In genomic region chr15:67080118-67080899, GRCh38 we compare ENCODE assay signal across 8 cellular contexts. TPM values are rescaled to one million over a fixed set of nuclear protein-coding genes. Genes with fewer than 3 reads are reported as not detected.
DNase-seq lines count a peak whose midpoint lies in the region; ATAC-seq and TF ChIP-seq lines count a peak whose summit lies in the region.

No MANE protein-coding gene starts in this region.

- TF ChIP-seq CTCF in fibroblast of villous mesenchyme (IDR thresholded peaks at IDR 0.05; ENCODE audit: insufficient read depth, low read depth, low read length), result no peak
- no peak for TF ChIP-seq CTCF in gastrocnemius medialis (IDR thresholded peaks at IDR 0.05 in 4 of 5, conservative IDR thresholded peaks at IDR 0.05 in 1 of 5)
- TF ChIP-seq CTCF in Caco-2 (IDR thresholded peaks at IDR 0.05; ENCODE audit: insufficient read depth in 1 of 2, low read depth in 1 of 2, low read length in 1 of 2, severe bottlenecking in 1 of 2, unreplicated experiment in 1 of 2), result no peak

- no peaks in the 10 kb centered on the region for H3K27me3 Mint-ChIP-seq in T-cell
- no peaks in the 10 kb centered on the region for H3K27me3 Mint-ChIP-seq in Caco-2 (ENCODE audit: insufficient read depth, unreplicated experiment)

- H3K9me3 ChIP-seq in gastrocnemius medialis (no peaks in the 10 kb centered on the region), Caco-2 (no peaks in the 10 kb centered on the region)

- no TSS peak for BruUV-seq in Caco-2 (replicated peaks; lab: Mats Ljungman, UMichigan)

- no peaks in the 10 kb centered on the region for H3K27me3 ChIP-seq in gastrocnemius medialis
- H3K27me3 ChIP-seq in Caco-2 (replicated peaks; ENCODE audit: control insufficient read depth, insufficient read depth, low read length), result no peaks in the 10 kb centered on the region

- no peak for TF ChIP-seq POLR2A in gastrocnemius medialis (IDR thresholded peaks at IDR 0.05)

- CTCF ChIA-PET in T-cell (lab: Charles Lee) (interaction anchor here in 1 of 2 donors (0.6 to 2.0 kb wide), 5 partner anchors 8 to 517 kb away, joined by 3 to 6 read pairs (median 3); no protein-coding TSS in a partner anchor), Caco-2 (lab: Charles Lee) (no interaction called here)

- POLR2A ChIA-PET in T-cell (lab: Charles Lee), result interaction anchor here in 1 of 2 donors (0.7 kb wide), 1 partner anchor 21 kb away, joined by 3 read pairs; no protein-coding TSS in a partner anchor
- POLR2A ChIA-PET in Caco-2 (lab: Charles Lee), result no interaction called here

- in situ Hi-C loops in gastrocnemius medialis (cut with MboI; ENCODE audit: low sequenced_read_pairs in 4 of 4), result no loop called here

- H3K36me3 Mint-ChIP-seq in T-cell, result peaks cover 38% of the 10 kb centered on the region
- H3K36me3 Mint-ChIP-seq in Caco-2 (ENCODE audit: insufficient read depth, unreplicated experiment), result peaks cover 53% of the 10 kb centered on the region

- H3K27ac Mint-ChIP-seq in T-cell (peak overlapping the region; percentile 94 to 97), Caco-2 (ENCODE audit: unreplicated experiment) (no peak overlapping the region)

- H3K4me1 Mint-ChIP-seq in T-cell, result peaks cover 78 to 97% (median 95%) of the 10 kb centered on the region in 3 donors
- H3K4me1 Mint-ChIP-seq in Caco-2 (ENCODE audit: low read depth, unreplicated experiment), result peaks cover 31% of the 10 kb centered on the region

- peak overlapping the region; percentile 27; the same call in 1 of the 2 replicates for H3K4me3 ChIP-seq in GM08714 (ENCODE audit: low read length)
- peak overlapping the region; percentile 7 for H3K4me3 ChIP-seq in fibroblast of villous mesenchyme (ENCODE audit: low read depth, low read length)
- H3K4me3 ChIP-seq in gastrocnemius medialis, result peak overlapping the region in 2 of 4 donors; percentile 8 to 9
- H3K4me3 ChIP-seq in Caco-2 (ENCODE audit: low read depth, low read length), result no peak overlapping the region

- ATAC-seq in T-cell (replicated peaks in 1 of 4) (no peak), gastrocnemius medialis (peak; percentile 12 to 45), GM18502 (IDR thresholded peaks at IDR 0.05; ENCODE audit: poor library complexity, unreplicated experiment) (no peak), GM21576 (IDR thresholded peaks at IDR 0.05; ENCODE audit: unreplicated experiment) (no peak)

- H3K36me3 ChIP-seq in gastrocnemius medialis (no peaks in the 10 kb centered on the region), Caco-2 (ENCODE audit: control insufficient read depth, insufficient read depth, low read length) (no peaks in the 10 kb centered on the region)

- H3K4me1 ChIP-seq in gastrocnemius medialis (peaks cover 93% of the 10 kb centered on the region in 2 donors), Caco-2 (peaks cover 23% of the 10 kb centered on the region)

- H3K27ac ChIP-seq in gastrocnemius medialis, result peak overlapping the region; percentile 87 to 98 (median 94)

- DNase-seq in T-cell (no peak), fibroblast of villous mesenchyme (ENCODE audit: low read depth) (peak; percentile 95), gastrocnemius medialis (peak; percentile 50 to 63), Caco-2 (no peak), NCI-H526 treated with DMSO at 0.1 percent for 48 hours (lab: John Stamatoyannopoulos, UW) (no peak)

- H3K4me3 Mint-ChIP-seq in T-cell, result peak overlapping the region in 2 of 3 donors; percentile 22 to 24
- no peak overlapping the region for H3K4me3 Mint-ChIP-seq in Caco-2 (ENCODE audit: unreplicated experiment)

- intact Hi-C loops in gastrocnemius medialis (cut with DNase I; ENCODE audit: low total_unique reads) (loop anchor here (2.0 kb wide), 1 partner anchor 28 kb away; no protein-coding TSS in a partner anchor), Caco-2 (cut with micrococcal nuclease; ENCODE audit: unreplicated experiment) (no loop called here)

- H3K9me3 Mint-ChIP-seq in T-cell (no peaks in the 10 kb centered on the region), Caco-2 (ENCODE audit: unreplicated experiment) (no peaks in the 10 kb centered on the region)

RNA-seq across cellular contexts. Expression of gene SMAD3, which starts 14.9 kb away (rescaled TPM):
- total RNA-seq in T-cell (100 to 1,000 TPM in 3 of 5 donors, 10 to 100 TPM in 2; 55.4 to 159 (median 110) TPM), fibroblast of villous mesenchyme (30.3 and 67.8 TPM in 2 replicates), gastrocnemius medialis (10 to 100 TPM; 15.9 to 61.7 (median 26.3) TPM), Caco-2 (2022) (51.5 and 54.8 TPM in 2 replicates)

Comparison
In these comparisons a context has a peak if more than half of its experiments do, and no peak if none do; other contexts are left out.
1. ATAC-seq: peak in gastrocnemius medialis (2 of 2); none in T-cell (0 of 4), GM18502 (single experiment) and GM21576 (single experiment).
2. DNase-seq: peak in fibroblast of villous mesenchyme (single experiment) and gastrocnemius medialis (2 of 2); none in T-cell (0 of 34), Caco-2 (0 of 2) and NCI-H526 treated with DMSO at 0.1 percent for 48 hours (single experiment).